In the genomic region with DNA sequence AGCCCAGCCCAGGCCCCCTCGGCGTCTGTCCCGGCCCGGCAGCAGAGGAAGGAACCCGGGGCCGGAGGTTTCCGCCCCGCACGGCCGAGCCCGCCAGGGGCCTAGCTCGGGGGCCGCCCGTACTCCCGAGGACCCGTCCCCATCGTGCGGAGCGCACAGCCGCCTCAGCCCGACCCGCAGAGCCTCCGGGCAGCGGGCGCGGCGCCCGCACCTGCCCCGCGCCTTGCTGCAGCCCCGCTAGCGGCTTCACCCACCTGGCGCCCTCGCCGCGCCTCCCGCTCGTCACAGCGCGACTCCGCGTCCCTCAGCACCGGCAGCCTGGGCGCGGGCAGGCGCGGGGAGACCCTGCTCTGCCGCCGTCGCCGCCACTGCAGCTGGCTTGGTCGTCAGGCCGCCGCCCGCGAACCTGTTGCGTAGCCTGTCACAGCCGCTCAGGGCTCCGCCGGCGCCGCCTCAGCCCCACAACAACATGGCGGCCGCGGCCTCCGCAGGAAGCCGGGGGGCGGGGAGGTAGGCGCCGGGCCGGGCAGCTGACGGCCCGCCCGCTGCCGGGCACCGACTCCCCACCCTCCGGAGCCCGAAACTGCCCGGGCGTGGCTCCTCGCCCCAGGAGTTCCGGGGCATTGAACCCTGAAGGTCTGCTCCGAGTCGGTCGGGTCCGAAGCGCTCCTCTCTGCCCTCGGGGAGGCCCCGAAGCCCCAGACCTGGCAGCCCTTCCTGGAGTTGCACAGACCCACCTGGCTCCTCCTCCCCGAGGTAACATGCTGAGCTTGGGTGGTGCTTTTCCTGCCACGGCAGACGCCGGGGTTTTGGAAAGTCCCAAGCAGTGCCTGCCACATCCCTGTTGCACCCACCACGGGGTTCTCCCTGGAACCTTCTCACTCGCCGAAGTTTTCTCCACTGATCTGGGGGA, we compare ENCODE assay signal across 8 cellular contexts. TPM values are rescaled to one million over a fixed set of nuclear protein-coding genes. Genes with fewer than 3 reads are reported as not detected.
A peak's percentile ranks its signal among the peaks of the same experiment; 100 is the strongest.
DNase-seq lines count a peak whose midpoint lies in the region; TF ChIP-seq lines count a peak whose summit lies in the region.

A gene (minus strand): TSS at position 487 of the 913 bp plus-strand sequence. CDS start 32,454 bp downstream, outside the sequence.

- H2AFZ ChIP-seq in osteoblast (ENCODE audit: low read length), result peak within 1 kb of the TSS; percentile 98

- H3K4me3 ChIP-seq in LNCaP clone FGC (ENCODE audit: low read depth, low read length), result peak within 1 kb of the TSS; percentile 71
- H3K4me3 ChIP-seq in osteoblast (ENCODE audit: insufficient read depth, low read length), result peak within 1 kb of the TSS; percentile 93
- H3K4me3 ChIP-seq in testis, result peak within 1 kb of the TSS; percentile 99

- intact Hi-C loops in testis (cut with DNase I; ENCODE audit: low total_unique reads), result no loop called here

- H3K27ac ChIP-seq in osteoblast (ENCODE audit: low read depth, low read length) (peak within 1 kb of the TSS; percentile 68), testis (peak within 1 kb of the TSS; percentile 98 to 99)

- H3K27ac Mint-ChIP-seq in activated naive CD4-positive, alpha-beta T cell treated with anti-CD3 and anti-CD28 coated beads, Interleukin-2, amount 50 U/mL, for 24 hours, result peak within 1 kb of the TSS; percentile 96

- peak; percentile 94 for DNase-seq in GM03348 (ENCODE audit: low spot score)
- peak; percentile 29 for DNase-seq in H4 (ENCODE audit: low spot score)
- DNase-seq in LNCaP clone FGC (ENCODE audit: low read depth), result no peak
- DNase-seq in SKM-1 (lab: John Stamatoyannopoulos, UW; ENCODE audit: unreplicated experiment), result peak; percentile 49
- DNase-seq in glomerular endothelial cell (ENCODE audit: extremely low read depth, low read depth, low spot score), result no peak
- peak; percentile 96 for DNase-seq in osteoblast (ENCODE audit: insufficient read length, low spot score, missing footprints)
- peak; percentile 80 for DNase-seq in testis

- peaks cover 5% of the 10 kb centered on the region for H4K20me1 ChIP-seq in osteoblast (ENCODE audit: insufficient read depth, low read length)

- H3K27me3 ChIP-seq in osteoblast (ENCODE audit: insufficient read depth, low read length) (no peaks in the 10 kb centered on the region), testis (no peaks in the 10 kb centered on the region)

- H3K4me1 ChIP-seq in osteoblast (ENCODE audit: insufficient read depth, low read length) (peaks cover 4% of the 10 kb centered on the region), testis (peaks cover 16% of the 10 kb centered on the region)

- peak within 1 kb of the TSS; percentile 91 for H3K4me2 ChIP-seq in osteoblast (ENCODE audit: insufficient read depth, low read length)

- no peaks in the 10 kb centered on the region for H3K36me3 ChIP-seq in osteoblast (ENCODE audit: insufficient read depth, low read length)
- no peaks in the 10 kb centered on the region for H3K36me3 ChIP-seq in testis (ENCODE audit: low read depth, missing control alignments)

- peaks cover 41% of the 10 kb centered on the region for H3K79me2 ChIP-seq in osteoblast (ENCODE audit: insufficient read depth, low read length)

- H3K4me3 Mint-ChIP-seq in activated naive CD4-positive, alpha-beta T cell treated with anti-CD3 and anti-CD28 coated beads, Interleukin-2, amount 50 U/mL, for 24 hours, result peak within 1 kb of the TSS; percentile 88

- no peaks in the 10 kb centered on the region for H3K9me3 Mint-ChIP-seq in activated naive CD4-positive, alpha-beta T cell treated with anti-CD3 and anti-CD28 coated beads, Interleukin-2, amount 50 U/mL, for 24 hours

- no peak for TF ChIP-seq CTCF in LNCaP clone FGC (IDR thresholded peaks at IDR 0.05; ENCODE audit: control insufficient read depth, extremely low read depth, insufficient read depth)
- no peak for TF ChIP-seq CTCF in osteoblast (IDR thresholded peaks at IDR 0.05; ENCODE audit: extremely low read depth, low read depth, low read length)
- TF ChIP-seq CTCF in testis (IDR thresholded peaks at IDR 0.05), result no peak

- peaks cover 30% of the 10 kb centered on the region for H3K4me1 Mint-ChIP-seq in activated naive CD4-positive, alpha-beta T cell treated with anti-CD3 and anti-CD28 coated beads, Interleukin-2, amount 50 U/mL, for 24 hours

- 0 to 1% methylated on average over 3 to 73 of the region's 96 CpGs for WGBS in testis, 2 donors

- no peaks in the 10 kb centered on the region for H3K36me3 Mint-ChIP-seq in activated naive CD4-positive, alpha-beta T cell treated with anti-CD3 and anti-CD28 coated beads, Interleukin-2, amount 50 U/mL, for 24 hours

- TF ChIP-seq POLR2A in testis (IDR thresholded peaks at IDR 0.05), result no peak

- no peaks in the 10 kb centered on the region for H3K27me3 Mint-ChIP-seq in activated naive CD4-positive, alpha-beta T cell treated with anti-CD3 and anti-CD28 coated beads, Interleukin-2, amount 50 U/mL, for 24 hours

- H3K9me3 ChIP-seq in osteoblast (ENCODE audit: low read depth, low read length), result no peaks in the 10 kb centered on the region
- no peaks in the 10 kb centered on the region for H3K9me3 ChIP-seq in testis

RNA-seq across cellular contexts. Expression of the gene that starts here (rescaled TPM):
- 5.5 and 8.9 TPM in 2 replicates for total RNA-seq in H4 (2014; rRNA removed; shearing (Covaris generic))
- total RNA-seq in glomerular endothelial cell, result 36.7 and 38.1 TPM in 2 replicates
- total RNA-seq in osteoblast, result 32.7 and 33.7 TPM in 2 replicates
- total RNA-seq in testis, result 10 to 100 TPM; 43.4 to 53.8 TPM
- polyA plus RNA-seq in testis (ENCODE audit: insufficient read depth, low read depth, low replicate concordance), result 9.1 TPM

Comparison
In these comparisons a context has a peak if more than half of its experiments do, and no peak if none do; other contexts are left out.
1. DNase-seq: peak in GM03348 (single experiment), H4 (single experiment), SKM-1 (single experiment), osteoblast (single experiment) and testis (single experiment); none in LNCaP clone FGC (single experiment) and glomerular endothelial cell (single experiment).
2. Peak in every context shown above with its lines, with median percentiles within 50 percentile points of each other: H3K4me3 ChIP-seq.